7 cellular contexts compared by ENCODE assay signal in the genomic region with DNA sequence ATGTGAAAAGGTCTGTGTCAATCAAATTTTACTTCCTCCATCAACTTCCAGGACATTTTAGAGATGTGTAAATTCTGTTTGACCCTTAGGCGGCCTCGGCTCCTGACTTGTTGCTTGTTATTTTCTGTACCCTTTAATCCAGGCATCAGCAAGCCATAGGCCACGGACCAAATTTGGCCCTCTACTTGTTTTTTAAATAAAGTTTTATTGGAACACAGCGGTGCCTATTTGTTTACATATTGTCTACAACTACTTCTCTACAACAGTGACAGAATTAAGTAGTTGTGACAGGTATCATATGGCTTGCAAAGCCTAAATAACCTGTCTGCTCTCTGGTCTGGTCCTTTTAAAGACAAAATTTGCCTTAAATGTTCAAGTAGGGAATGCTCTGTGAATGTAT.
"Had no signal": no experiment of that assay in that cellular context is flagged by ENCODE, and none has a peak within 500 bp of the region (broad histone marks: within the 10 kb centered on the region; RNA-seq: fewer than 3 reads in every experiment).

No MANE protein-coding gene starts in this region.

- FAIRE-seq: G401.6, GM12891, GM12892, GM18507, GM19239 had no signal

- DNase-seq: GDM1, GF-D8 had no signal
